Comparison of ENCODE assay signal across 13 cellular contexts in the genomic region with DNA sequence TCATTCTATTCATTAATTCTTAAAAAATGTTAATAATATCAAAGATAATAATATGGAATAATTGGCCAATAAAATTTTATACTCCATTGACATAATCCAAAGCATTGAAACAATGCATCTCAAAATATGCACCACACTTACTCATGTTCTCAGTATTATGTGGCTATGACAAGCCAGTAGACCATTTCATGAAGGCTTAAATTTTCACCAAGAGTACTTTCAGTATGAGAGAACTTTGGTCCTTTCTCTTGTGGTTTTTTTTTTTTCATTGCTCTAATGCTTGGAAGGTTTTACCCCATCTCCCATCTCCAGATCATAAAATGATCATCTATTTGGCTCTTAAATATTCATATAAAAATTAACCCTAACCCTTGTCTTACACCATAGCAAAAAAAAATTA. TPM values are rescaled to one million over a fixed set of nuclear protein-coding genes. Genes with fewer than 3 reads are reported as not detected.
DNase-seq lines count a peak whose midpoint lies in the region; ATAC-seq lines count a peak whose summit lies in the region.
"Had no signal": no experiment of that assay in that cellular context is flagged by ENCODE, and none has a peak within 500 bp of the region (broad histone marks: within the 10 kb centered on the region; RNA-seq: fewer than 3 reads in every experiment).

No MANE protein-coding gene starts in this region.

- H3K9me3 ChIP-seq in CD4-positive, alpha-beta memory T cell (ENCODE audit: control insufficient read depth in 1 of 2, low read length in 2 of 2): no peaks in the 10 kb centered on the region

- H3K27ac Mint-ChIP-seq in CD4-positive, alpha-beta memory T cell: no peak overlapping the region

- peak; percentile 97 for ATAC-seq in GM18858 (IDR thresholded peaks at IDR 0.05; ENCODE audit: unreplicated experiment)
- ATAC-seq in GM19468 (IDR thresholded peaks at IDR 0.05; ENCODE audit: extremely low read depth, unreplicated experiment): peak; percentile 75
- peak; percentile 99 for ATAC-seq in HG02870 (IDR thresholded peaks at IDR 0.05; ENCODE audit: unreplicated experiment)
- ATAC-seq in HG03565 (IDR thresholded peaks at IDR 0.05; ENCODE audit: unreplicated experiment): peak; percentile 98

- no peaks in the 10 kb centered on the region for H3K27me3 Mint-ChIP-seq in CD4-positive, alpha-beta memory T cell

- H3K27ac ChIP-seq in CD4-positive, alpha-beta memory T cell (ENCODE audit: low read depth, low read length): no peak overlapping the region
- H3K27ac ChIP-seq: epithelial cell of prostate had no signal

- no peaks in the 10 kb centered on the region for H3K27me3 ChIP-seq in CD4-positive, alpha-beta memory T cell (ENCODE audit: insufficient read depth, low read length)

- intact Hi-C loops in CD4-positive, alpha-beta memory T cell (cut with micrococcal nuclease): no loop called here

- POLR2A ChIA-PET in CD4-positive, alpha-beta memory T cell (lab: Charles Lee; ENCODE audit: partially characterized antibody): no interaction called here

- H3K4me1 ChIP-seq in CD4-positive, alpha-beta memory T cell (ENCODE audit: insufficient read depth, low read length): no peaks in the 10 kb centered on the region

- no peak overlapping the region for H3K4me3 ChIP-seq in CD4-positive, alpha-beta memory T cell (ENCODE audit: low read length in 2 of 2)

- no peaks in the 10 kb centered on the region for H3K4me1 Mint-ChIP-seq in CD4-positive, alpha-beta memory T cell

- H3K4me3 Mint-ChIP-seq in CD4-positive, alpha-beta memory T cell: no peak overlapping the region

- H3K36me3 Mint-ChIP-seq in CD4-positive, alpha-beta memory T cell: peaks cover 0 to 5% of the 10 kb centered on the region in 2 donors

- H3K9me3 Mint-ChIP-seq in CD4-positive, alpha-beta memory T cell: peaks cover 0 to 22% (median 12%) of the 10 kb centered on the region in 8 donors

- H3K36me3 ChIP-seq in CD4-positive, alpha-beta memory T cell (ENCODE audit: insufficient read depth, low read length): no peaks in the 10 kb centered on the region

- CTCF ChIA-PET in CD4-positive, alpha-beta memory T cell (lab: Charles Lee; ENCODE audit: partially characterized antibody): no interaction called here

- no peak for DNase-seq in foreskin melanocyte
- no peak for DNase-seq in cerebellar cortex (ENCODE audit: low spot score)
- DNase-seq in CD4-positive, alpha-beta memory T cell: no peak
- DNase-seq in stimulated activated CD8-positive, alpha-beta memory T cell treated with anti-CD3 and anti-CD28 coated beads, Interleukin-4, amount 100 ng/mL, for 48 hours: no peak
- DNase-seq: activated effector memory CD4-positive, alpha-beta T cell treated with Interleukin-2 at 50 U/mL for 16 hours; GDM1; mammary epithelial cell; NCI-H146 had no signal

RNA-seq across cellular contexts. Expression of a gene that starts 45.5 kb away (rescaled TPM):
- total RNA-seq in CD4-positive, alpha-beta memory T cell: 10 to 100 TPM; 28.3 to 31.3 TPM
- polyA plus RNA-seq in CD4-positive, alpha-beta memory T cell: 10 to 100 TPM; 13.6 to 30.9 TPM
- polyA plus RNA-seq: mammary epithelial cell had no signal
